14 cellular contexts compared by ENCODE assay signal in the genomic region with DNA sequence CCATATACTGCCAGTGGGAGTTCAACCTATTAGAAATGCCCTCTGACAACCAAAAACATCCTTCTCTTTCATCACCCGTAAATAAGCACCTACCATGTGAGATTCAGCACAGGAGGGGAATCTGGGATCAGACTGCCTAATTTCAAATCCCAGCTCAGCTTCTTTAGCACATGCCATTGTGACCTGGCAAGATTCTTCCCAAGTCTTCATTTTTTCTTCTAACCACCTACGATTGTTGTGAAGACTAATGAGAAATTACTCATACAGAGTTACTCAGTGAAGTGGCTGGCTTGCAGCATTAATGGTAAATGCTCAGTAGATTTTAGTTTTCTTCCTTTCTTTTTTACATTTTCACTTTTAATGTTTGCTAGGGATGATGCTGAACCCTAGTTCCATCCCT.
"Had no signal": no experiment of that assay in that cellular context is flagged by ENCODE, and none has a peak within 500 bp of the region (broad histone marks: within the 10 kb centered on the region; RNA-seq: fewer than 3 reads in every experiment).

No MANE protein-coding gene starts in this region.

- H3K4me2 ChIP-seq: neural progenitor cell had no signal

- H3K9me3 ChIP-seq: ascending aorta, gastroesophageal sphincter, ovary, thoracic aorta had no signal

- DNase-seq: activated CD4-positive, alpha-beta T cell treated with anti-CD3 and anti-CD28 coated beads for 4 hours; activated CD8-positive, alpha-beta memory T cell treated with anti-CD3 and anti-CD28 coated beads, Interleukin-2, amount 50 U/mL, for 4 hours; activated CD8-positive, alpha-beta T cell treated with anti-CD3 and anti-CD28 coated beads for 36 hours; activated naive CD8-positive, alpha-beta T cell treated with anti-CD3 and anti-CD28 coated beads, Interleukin-2, amount 50 U/mL, for 24 hours; activated T-cell treated with anti-CD3 and anti-CD28 coated beads, Interleukin-2, amount 50 U/mL, for 72 hours; effector CD4-positive, alpha-beta T cell; ovary; stimulated activated CD4-positive, alpha-beta T cell treated with anti-CD3 and anti-CD28 coated beads, Interleukin-4, amount 100 ng/mL, for 24 hours; stimulated activated naive CD8-positive, alpha-beta T cell treated with anti-CD3 and anti-CD28 coated beads, Interleukin-15, amount 100 ng/mL, for 72 hours had no signal

- H2AFZ ChIP-seq: neural progenitor cell had no signal

- H3K36me3 ChIP-seq: ascending aorta, gastroesophageal sphincter, neural progenitor cell, ovary had no signal

- ATAC-seq: activated CD8-positive, alpha-beta T cell treated with anti-CD3 and anti-CD28 coated beads for 36 hours; activated naive CD8-positive, alpha-beta T cell treated with anti-CD3 and anti-CD28 coated beads, Interleukin-2, amount 50 U/mL, for 24 hours; gastroesophageal sphincter had no signal

- H3K4me1 ChIP-seq: neural progenitor cell had no signal

- H3K27ac ChIP-seq: ascending aorta, coronary artery, gastroesophageal sphincter, neural progenitor cell, thoracic aorta had no signal

- H3K4me3 ChIP-seq: ascending aorta, coronary artery, gastroesophageal sphincter, neural progenitor cell, ovary, thoracic aorta had no signal
